ENCODE assay signal across 13 cellular contexts in the genomic region with DNA sequence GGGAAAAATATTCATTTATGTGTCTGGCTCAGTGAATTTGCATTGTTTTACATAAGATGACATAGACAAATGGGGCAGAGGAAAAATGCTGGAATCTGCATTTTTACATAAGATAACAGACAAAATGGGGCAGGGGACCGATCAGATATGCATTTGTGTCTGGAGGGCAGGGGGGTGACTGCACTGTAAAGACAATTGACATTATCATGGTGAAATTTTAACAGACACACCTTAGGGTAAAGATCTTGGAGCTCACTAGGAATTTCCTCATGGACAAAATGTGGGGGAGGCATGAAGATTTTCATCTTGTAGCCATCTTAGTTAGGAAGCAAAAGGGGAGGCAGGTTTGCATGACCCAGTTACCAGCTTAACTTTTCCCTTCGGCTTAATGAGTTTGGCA. TPM values are rescaled to one million over a fixed set of nuclear protein-coding genes. Genes with fewer than 3 reads are reported as not detected.
DNase-seq lines count a peak whose midpoint lies in the region; ATAC-seq, FAIRE-seq and TF ChIP-seq lines count a peak whose summit lies in the region.
"Not testable (repeated sequence)": the region's sequence is repeated elsewhere in the genome, so short reads cannot be mapped to it uniquely, and the experiment has no call there.
"Had no signal": no experiment of that assay in that cellular context is flagged by ENCODE, and none has a peak within 500 bp of the region (broad histone marks: within the 10 kb centered on the region; RNA-seq: fewer than 3 reads in every experiment).

No MANE protein-coding gene starts in this region.

- not testable (repeated sequence) for H3K27ac ChIP-seq in keratinocyte (ENCODE audit: control insufficient read depth, insufficient read depth, low read length)

- not testable (repeated sequence) for H3K9me1 ChIP-seq in keratinocyte (ENCODE audit: control insufficient read depth, extremely low read depth, insufficient read depth, low read length)

- TF ChIP-seq CTCF in keratinocyte (optimal IDR thresholded peaks at IDR 0.05 in 1 of 3, IDR thresholded peaks at IDR 0.05 in 1 of 3, conservative IDR thresholded peaks at IDR 0.05 in 1 of 3; ENCODE audit: extremely low read depth in 1 of 3, insufficient read depth in 2 of 3, low read length in 3 of 3); mucosa of descending colon (IDR thresholded peaks at IDR 0.05): not testable (repeated sequence)

- H3K27me3 ChIP-seq in keratinocyte (ENCODE audit: control insufficient read depth, extremely low read depth, insufficient read depth, low read length) = not testable (repeated sequence)

- intact Hi-C loops in left colon (cut with DNase I, micrococcal nuclease); mucosa of descending colon (cut with DNase I, micrococcal nuclease): not testable (repeated sequence)

- H4K20me1 ChIP-seq in keratinocyte (ENCODE audit: control insufficient read depth, extremely low read depth, insufficient read depth, low read length) = not testable (repeated sequence)

- H3K9me3 ChIP-seq in keratinocyte (ENCODE audit: control insufficient read depth, low read depth, low read length); mucosa of descending colon: not testable (repeated sequence)

- peak; percentile 76 for FAIRE-seq in keratinocyte (lab: Jason Lieb, UNC)

- ATAC-seq in left colon (peak; percentile 54), mucosa of descending colon (peak; percentile 57)

- not testable (repeated sequence) for H3K4me3 ChIP-seq in keratinocyte (ENCODE audit: control insufficient read depth in 2 of 3, extremely low read depth in 1 of 3, insufficient read depth in 2 of 3, low read depth in 1 of 3, low read length in 3 of 3); mucosa of descending colon

- H3K4me2 ChIP-seq in keratinocyte (ENCODE audit: control insufficient read depth, extremely low read depth, insufficient read depth, low read depth, low read length) = not testable (repeated sequence)

- H3K4me1 ChIP-seq in keratinocyte (ENCODE audit: control insufficient read depth, extremely low read depth, insufficient read depth, low read length); mucosa of descending colon (ENCODE audit: low read depth): not testable (repeated sequence)

- H3K36me3 ChIP-seq in keratinocyte (ENCODE audit: control insufficient read depth in 2 of 2, extremely low read depth in 1 of 2, insufficient read depth in 2 of 2, low read length in 2 of 2); mucosa of descending colon (ENCODE audit: low read depth): not testable (repeated sequence)

- not testable (repeated sequence) for H3K79me2 ChIP-seq in keratinocyte (ENCODE audit: control insufficient read depth, insufficient read depth, low read length)

- not testable (repeated sequence) for H2AFZ ChIP-seq in keratinocyte (ENCODE audit: control insufficient read depth, low read length)

- dilution Hi-C loops in keratinocyte (cut with MboI; ENCODE audit: extremely low pct_ligation_motif_present, low sequenced_read_pairs) = not testable (repeated sequence)

- not testable (repeated sequence) for DNase-seq in keratinocyte (ENCODE audit: low read depth, low spot score); left colon; mucosa of descending colon

- not testable (repeated sequence) for H3K9ac ChIP-seq in keratinocyte (ENCODE audit: control insufficient read depth, extremely low read depth, insufficient read depth, low read length)

RNA-seq across cellular contexts. Expression of a gene that starts 51.4 kb away (rescaled TPM):
- 0.07 to 0.35 TPM (median 0.14 TPM) in 3 replicates for polyA plus RNA-seq in keratinocyte
- polyA plus RNA-seq in keratinocyte (2011; ENCODE audit: low read depth) = 4.5 TPM
- polyA plus RNA-seq in keratinocyte (2011; cell fraction: cytosol; rRNA removed) = 0.08 and 0.35 TPM in 2 replicates
- 0.20 and 0.61 TPM in 2 replicates for polyA plus RNA-seq in keratinocyte (2011; cell fraction: nucleus; rRNA removed)
- polyA plus RNA-seq in keratinocyte (2012; ENCODE audit: low replicate concordance) = 0.09 TPM in 1 of 2 replicates, not detected in the other
- not detected in 3 replicates for polyA minus RNA-seq in keratinocyte
- polyA minus RNA-seq in keratinocyte (2011; cell fraction: cytosol; rRNA and poly(A)+ RNA removed) = not detected
- 0.47 TPM in 1 of 2 replicates, not detected in the other for polyA minus RNA-seq in keratinocyte (2011; cell fraction: nucleus; rRNA and poly(A)+ RNA removed)
- total RNA-seq in left colon (under 1 TPM; 0.39 to 0.85 TPM), mucosa of descending colon (1 to 10 TPM in 1 of 3 donors, under 1 TPM in 2; 0.60 to 1.5 (median 0.60) TPM)
- total RNA-seq: A172; A673; Caco-2; Calu3; CD4-positive, CD25-positive, alpha-beta regulatory T cell; CD8-positive, alpha-beta memory T cell; Daoy had no signal
- polyA plus RNA-seq: AG04450; CD14-positive monocyte; CD4-positive, alpha-beta memory T cell; CD4-positive, CD25-positive, alpha-beta regulatory T cell had no signal
